In the genomic region with DNA sequence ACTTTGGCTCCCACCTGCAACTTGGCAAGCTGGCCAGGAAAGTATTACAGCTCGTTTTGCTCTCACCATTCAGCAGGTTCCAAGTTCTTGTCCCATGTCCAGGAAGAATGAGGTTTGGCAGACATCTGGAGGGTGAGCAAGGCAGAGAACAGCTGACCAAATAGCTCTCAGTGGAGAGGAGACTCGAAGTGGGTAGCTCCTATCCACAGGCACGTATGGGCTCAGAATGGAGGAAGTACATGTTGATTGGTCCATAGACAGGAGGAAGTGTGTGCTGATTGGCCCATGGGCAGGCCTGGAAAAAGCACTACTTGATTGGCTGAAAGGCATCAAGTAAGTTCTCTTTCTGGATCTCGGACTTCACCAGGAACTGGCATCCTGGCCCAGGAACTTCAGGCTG, we compare ENCODE assay signal across 23 cellular contexts. TPM values are rescaled to one million over a fixed set of nuclear protein-coding genes. Genes with fewer than 3 reads are reported as not detected.
DNase-seq lines count a peak whose midpoint lies in the region; ATAC-seq, FAIRE-seq and TF ChIP-seq lines count a peak whose summit lies in the region.
"Had no signal": no experiment of that assay in that cellular context is flagged by ENCODE, and none has a peak within 500 bp of the region (broad histone marks: within the 10 kb centered on the region; RNA-seq: fewer than 3 reads in every experiment).

No MANE protein-coding gene starts in this region.

- H3K27me3 Mint-ChIP-seq in activated T-helper 1 cell treated with anti-CD3 and anti-CD28 coated beads, Interleukin-12 subunit alpha, Interleukin-12 subunit beta, Interleukin-2, Interleukin-4 antibody, amounts not matched to agents 30 ng/mL and 10 ng/mL and 1 ng/mL, durations not matched to agents 14 hours and 24 hours and 36 hours (ENCODE audit: insufficient read depth): peaks cover 2% of the 10 kb centered on the region
- H3K27me3 Mint-ChIP-seq: activated naive CD4-positive, alpha-beta T cell treated with anti-CD3 and anti-CD28 coated beads, Interleukin-2, amount 50 U/mL, for 24 hours; natural killer cell treated with Interleukin-12 subunit alpha and Interleukin-12 subunit beta and Interleukin-15 and Interleukin-18, amount 100 ng/mL, for 72 hours had no signal

- 0% methylated on average over 3 of the region's 4 CpGs for WGBS in HepG2 (ENCODE audit: low lambda C conversion rate)
- WGBS in right lobe of liver (ENCODE audit: insufficient coverage, low coverage, low lambda C conversion rate, missing lambda C conversion rate): 43% methylated on average over 2 of the region's 4 CpGs

- H3K4me3 Mint-ChIP-seq in activated T-helper 1 cell treated with anti-CD3 and anti-CD28 coated beads, Interleukin-12 subunit alpha, Interleukin-12 subunit beta, Interleukin-2, Interleukin-4 antibody, amounts not matched to agents 30 ng/mL and 10 ng/mL and 1 ng/mL, durations not matched to agents 14 hours and 24 hours and 36 hours: no peak overlapping the region
- H3K4me3 Mint-ChIP-seq: activated CD8-positive, alpha-beta T cell treated with anti-CD3 and anti-CD28 coated beads, Interleukin-2, amount 10 ng/mL, durations not matched to agents 7 days and 5 days; activated naive CD4-positive, alpha-beta T cell treated with anti-CD3 and anti-CD28 coated beads, Interleukin-2, amount 50 U/mL, for 24 hours; activated T-cell treated with anti-CD3 and anti-CD28 coated beads, Interleukin-2, amount 50 U/mL, for 4 hours; natural killer cell treated with Interleukin-12 subunit alpha and Interleukin-12 subunit beta and Interleukin-15 and Interleukin-18, amount 100 ng/mL, for 72 hours had no signal

- H2AFZ ChIP-seq in HepG2 (ENCODE audit: low read length): no peak overlapping the region

- peaks cover 14% of the 10 kb centered on the region for H3K9me3 Mint-ChIP-seq in activated T-helper 1 cell treated with anti-CD3 and anti-CD28 coated beads, Interleukin-12 subunit alpha, Interleukin-12 subunit beta, Interleukin-2, Interleukin-4 antibody, amounts not matched to agents 30 ng/mL and 10 ng/mL and 1 ng/mL, durations not matched to agents 14 hours and 24 hours and 36 hours
- H3K9me3 Mint-ChIP-seq: activated naive CD4-positive, alpha-beta T cell treated with anti-CD3 and anti-CD28 coated beads, Interleukin-2, amount 50 U/mL, for 24 hours; activated T-cell treated with anti-CD3 and anti-CD28 coated beads, Interleukin-2, amount 50 U/mL, for 4 hours; natural killer cell treated with Interleukin-12 subunit alpha and Interleukin-12 subunit beta and Interleukin-15 and Interleukin-18, amount 100 ng/mL, for 72 hours had no signal

- no peak overlapping the region for H3K27ac Mint-ChIP-seq in activated T-helper 1 cell treated with anti-CD3 and anti-CD28 coated beads, Interleukin-12 subunit alpha, Interleukin-12 subunit beta, Interleukin-2, Interleukin-4 antibody, amounts not matched to agents 30 ng/mL and 10 ng/mL and 1 ng/mL, durations not matched to agents 14 hours and 24 hours and 36 hours
- H3K27ac Mint-ChIP-seq: activated naive CD4-positive, alpha-beta T cell treated with anti-CD3 and anti-CD28 coated beads, Interleukin-2, amount 50 U/mL, for 24 hours; natural killer cell treated with Interleukin-12 subunit alpha and Interleukin-12 subunit beta and Interleukin-15 and Interleukin-18, amount 100 ng/mL, for 72 hours had no signal

- no peaks in the 10 kb centered on the region for H4K20me1 ChIP-seq in HepG2 (ENCODE audit: insufficient read depth, low read length)

- FAIRE-seq in HepG2 (lab: Jason Lieb, UNC): peak; percentile 61
- FAIRE-seq: colon, endometrium had no signal

- no peaks in the 10 kb centered on the region for H3K36me3 ChIP-seq in HepG2 (replicated peaks in 1 of 2; ENCODE audit: control insufficient read depth in 1 of 2, insufficient read depth in 2 of 2, low read length in 2 of 2)
- no peaks in the 10 kb centered on the region for H3K36me3 ChIP-seq in right lobe of liver
- no peaks in the 10 kb centered on the region for H3K36me3 ChIP-seq in Peyer's patch

- H3K27me3 ChIP-seq in HepG2 (ENCODE audit: control insufficient read depth in 1 of 2, insufficient read depth in 2 of 2, low read length in 2 of 2) (no peaks in the 10 kb centered on the region; a peak in 1 of 5 replicates), right lobe of liver (no peaks in the 10 kb centered on the region), Peyer's patch (no peaks in the 10 kb centered on the region)
- H3K27me3 ChIP-seq: foreskin keratinocyte, SJSA1 had no signal

- H3K4me3 ChIP-seq in HepG2 (replicated peaks in 1 of 3; ENCODE audit: insufficient read depth in 1 of 3, low read depth in 2 of 3, low read length in 3 of 3) (peak overlapping the region; percentile 46 to 69 (median 62); a peak in 5 of 6 replicates), right lobe of liver (no peak overlapping the region), Peyer's patch (no peak overlapping the region)
- H3K4me3 ChIP-seq: SJSA1 had no signal

- intact Hi-C loops in HepG2 (cut with micrococcal nuclease; ENCODE audit: unreplicated experiment): loop anchor here (10.0 kb wide), 1 partner anchor 107 kb away; no protein-coding TSS in a partner anchor
- intact Hi-C loops in right lobe of liver (cut with DNase I): loop anchor here in 1 of 2 donors (5.0 kb wide), 1 partner anchor 120 kb away; a partner anchor contains a TSS
- intact Hi-C loops in activated T-helper 1 cell treated with anti-CD3 and anti-CD28 coated beads, Interleukin-12 subunit alpha, Interleukin-12 subunit beta, Interleukin-2, Interleukin-4 antibody, amounts not matched to agents 30 ng/mL and 10 ng/mL and 1 ng/mL, durations not matched to agents 14 hours and 24 hours and 36 hours (cut with micrococcal nuclease): no loop called here

- H3K9me3 ChIP-seq in HepG2 (ENCODE audit: low read length) (no peaks in the 10 kb centered on the region), right lobe of liver (peaks cover 0 to 7% (median 0%) of the 10 kb centered on the region in 4 donors), Peyer's patch (peaks cover 0 to 7% (median 0%) of the 10 kb centered on the region in 4 donors)
- H3K9me3 ChIP-seq: SJSA1 had no signal

- DNase-seq in HepG2 (ENCODE audit: low spot score): peak; percentile 81
- DNase-seq in right lobe of liver: no peak
- DNase-seq in RWPE1 (ENCODE audit: low spot score): no peak
- DNase-seq in erythroblast (lab: John Stamatoyannopoulos, UW): peak; percentile 33 to 57
- DNase-seq in OCI-M2 (lab: John Stamatoyannopoulos, UW; ENCODE audit: unreplicated experiment): no peak
- DNase-seq in Peyer's patch: no peak
- DNase-seq in activated T-helper 1 cell treated with anti-CD3 and anti-CD28 coated beads, Interleukin-12 subunit alpha, Interleukin-12 subunit beta, Interleukin-2, Interleukin-4 antibody, amounts not matched to agents 30 ng/mL and 10 ng/mL and 1 ng/mL, durations not matched to agents 14 hours and 24 hours and 36 hours (ENCODE audit: low spot score): no peak
- DNase-seq: activated CD4-positive, CD25-positive, alpha-beta regulatory T cell; activated CD8-positive, alpha-beta T cell treated with anti-CD3 and anti-CD28 coated beads, Interleukin-2, amount 10 ng/mL, durations not matched to agents 7 days and 5 days; activated T-cell treated with anti-CD3 and anti-CD28 coated beads, Interleukin-2, amount 50 U/mL, for 4 hours; DMS79; foreskin keratinocyte; NCI-H1105 treated with DMSO at 0.1 percent for 48 hours; NCI-H2107; NCI-H524 had no signal

- ATAC-seq in HepG2 (peak; percentile 62), right lobe of liver (no peak), GM19328 (IDR thresholded peaks at IDR 0.05; ENCODE audit: unreplicated experiment) (no peak)
- ATAC-seq: activated CD8-positive, alpha-beta T cell treated with anti-CD3 and anti-CD28 coated beads, Interleukin-2, amount 10 ng/mL, durations not matched to agents 7 days and 5 days; activated T-cell treated with anti-CD3 and anti-CD28 coated beads, Interleukin-2, amount 50 U/mL, for 4 hours; foreskin keratinocyte; natural killer cell treated with Interleukin-12 subunit alpha and Interleukin-12 subunit beta and Interleukin-15 and Interleukin-18, amount 100 ng/mL, for 72 hours had no signal

- in situ Hi-C loops in HepG2 (cut with HindIII; ENCODE audit: extremely low pct_ligation_motif_present, low pct_unique_long_range_greater_than_20kb): no loop called here

- CTCF ChIA-PET in HepG2 (lab: Yijun Ruan, JAX; ENCODE audit: low intra/inter-chr PET ratio, low total read pairs) (no interaction called here), RWPE1 (lab: Yijun Ruan, JAX) (no interaction called here)

- H3K4me1 Mint-ChIP-seq in activated T-helper 1 cell treated with anti-CD3 and anti-CD28 coated beads, Interleukin-12 subunit alpha, Interleukin-12 subunit beta, Interleukin-2, Interleukin-4 antibody, amounts not matched to agents 30 ng/mL and 10 ng/mL and 1 ng/mL, durations not matched to agents 14 hours and 24 hours and 36 hours (ENCODE audit: low read depth): peaks cover 33% of the 10 kb centered on the region

- H3K4me1 ChIP-seq in HepG2 (ENCODE audit: insufficient read depth, low read length): peaks cover 43% of the 10 kb centered on the region
- no peaks in the 10 kb centered on the region for H3K4me1 ChIP-seq in right lobe of liver
- peaks cover 0 to 16% (median 0%) of the 10 kb centered on the region in 4 donors for H3K4me1 ChIP-seq in Peyer's patch

- peaks cover 18% of the 10 kb centered on the region for H3K79me2 ChIP-seq in HepG2 (ENCODE audit: insufficient read depth, low read length)

- TF ChIP-seq EP300 in HepG2 (IDR thresholded peaks at IDR 0.05; ENCODE audit: low read depth in 2 of 2, low read length in 2 of 2) (no peak), HepG2 (CRISPR knock-in tag; IDR thresholded peaks at IDR 0.05; ENCODE audit: borderline replicate concordance) (no peak)

- H3K9ac ChIP-seq in HepG2 (ENCODE audit: insufficient read depth, low read depth, low read length): peak overlapping the region; percentile 49; the same call in 1 of the 2 replicates
- H3K9ac ChIP-seq: KMS-11 had no signal

- BruUV-seq in HepG2 (replicated peaks; lab: Mats Ljungman, UMichigan): no TSS peak

- POLR2A ChIA-PET in HepG2 (lab: Yijun Ruan, JAX) (interaction anchor here (0.6 to 1.6 kb wide), 11 partner anchors 12 to 156 kb away, joined by 3 to 10 read pairs (median 4); no protein-coding TSS in a partner anchor), RWPE1 (lab: Yijun Ruan, JAX; ENCODE audit: low non-redundant PET) (no interaction called here)

- H3K4me2 ChIP-seq in HepG2 (ENCODE audit: low read depth, low read length): peak overlapping the region; percentile 79
- H3K4me2 ChIP-seq: KMS-11 had no signal

- TF ChIP-seq RAD21 in HepG2 (CRISPR knock-in tag; IDR thresholded peaks at IDR 0.05): no peak

- TF ChIP-seq CTCF in HepG2 (CRISPR knock-in tag; IDR thresholded peaks at IDR 0.05) (no peak), right lobe of liver (IDR thresholded peaks at IDR 0.05) (no peak), RWPE1 (conservative IDR thresholded peaks at IDR 0.05; ENCODE audit: low read depth) (no peak), Peyer's patch (IDR thresholded peaks at IDR 0.05) (no peak)

- TF ChIP-seq POLR2A in HepG2 (IDR thresholded peaks at IDR 0.05; ENCODE audit: insufficient read depth in 1 of 2, low read depth in 2 of 2, low read length in 2 of 2) (no peak; a peak in 2 of 4 replicates), right lobe of liver (IDR thresholded peaks at IDR 0.05) (no peak), erythroblast (IDR thresholded peaks at IDR 0.05; ENCODE audit: low read length) (no peak), Peyer's patch (IDR thresholded peaks at IDR 0.05) (no peak)

- H3K27ac ChIP-seq in HepG2 (ENCODE audit: extremely low read length, insufficient read depth, low read length) (no peak overlapping the region), right lobe of liver (no peak overlapping the region), RWPE1 (peak overlapping the region; percentile 12; the same call in 1 of the 2 replicates), Peyer's patch (no peak overlapping the region)
- H3K27ac ChIP-seq: C4-2B, foreskin keratinocyte, KMS-11, SJSA1 had no signal

- peaks cover 8% of the 10 kb centered on the region for H3K36me3 Mint-ChIP-seq in activated T-helper 1 cell treated with anti-CD3 and anti-CD28 coated beads, Interleukin-12 subunit alpha, Interleukin-12 subunit beta, Interleukin-2, Interleukin-4 antibody, amounts not matched to agents 30 ng/mL and 10 ng/mL and 1 ng/mL, durations not matched to agents 14 hours and 24 hours and 36 hours (ENCODE audit: low read depth)
- H3K36me3 Mint-ChIP-seq: activated naive CD4-positive, alpha-beta T cell treated with anti-CD3 and anti-CD28 coated beads, Interleukin-2, amount 50 U/mL, for 24 hours; natural killer cell treated with Interleukin-12 subunit alpha and Interleukin-12 subunit beta and Interleukin-15 and Interleukin-18, amount 100 ng/mL, for 72 hours had no signal

RNA-seq across cellular contexts. Expression of a gene that starts 3.0 kb away (rescaled TPM):
- total RNA-seq in HepG2 (2016; rRNA removed; fragmentation: Illumina TruSeq; extraction: Trizol) (30.7 and 46.3 TPM in 2 replicates), right lobe of liver (1 to 10 TPM; 2.7 to 4.8 (median 4.2) TPM), Peyer's patch (10 to 100 TPM in 1 of 4 donors, 1 to 10 TPM in 3; 3.9 to 14.0 (median 5.8) TPM)
- total RNA-seq in HepG2 (2016; cell fraction: cytosol; rRNA removed; fragmentation: Illumina TruSeq; extraction: Trizol; ENCODE audit: low read depth): 4.3 and 4.9 TPM in 2 replicates
- total RNA-seq in HepG2 (2016; cell fraction: insoluble cytoplasmic fraction; rRNA removed; fragmentation: Illumina TruSeq; extraction: Trizol): 31.3 and 48.9 TPM in 2 replicates
- total RNA-seq in HepG2 (2016; cell fraction: membrane; rRNA removed; fragmentation: Illumina TruSeq; extraction: Trizol): 10.3 and 10.6 TPM in 2 replicates
- 33.8 and 35.6 TPM in 2 replicates for total RNA-seq in HepG2 (2016; cell fraction: nucleus; rRNA removed; fragmentation: Illumina TruSeq; extraction: Trizol)
- polyA plus RNA-seq in HepG2 (2011; rRNA removed): 10.4 and 15.1 TPM in 2 replicates
- polyA plus RNA-seq in HepG2 (2011; cell fraction: cytosol; rRNA removed): 10.6 and 12.1 TPM in 2 replicates
- 14.6 and 15.9 TPM in 2 replicates for polyA plus RNA-seq in HepG2 (2011; cell fraction: nucleus; rRNA removed)
- 9.7 and 17.7 TPM in 2 replicates for polyA plus RNA-seq in HepG2 (2012)
- 0.87 and 1.1 TPM in 2 replicates for polyA plus RNA-seq in HepG2 (2016; cell fraction: cytosol; fragmentation: Illumina TruSeq; extraction: Trizol; ENCODE audit: low read depth)
- polyA plus RNA-seq in HepG2 (2016; cell fraction: insoluble cytoplasmic fraction; fragmentation: Illumina TruSeq; extraction: Trizol; ENCODE audit: low read depth): 41.4 and 43.6 TPM in 2 replicates
- polyA plus RNA-seq in HepG2 (2016; cell fraction: membrane; fragmentation: Illumina TruSeq; extraction: Trizol; ENCODE audit: low read depth): 3.0 and 3.9 TPM in 2 replicates
- 40.5 and 41.8 TPM in 2 replicates for polyA plus RNA-seq in HepG2 (2016; cell fraction: nucleus; fragmentation: Illumina TruSeq; extraction: Trizol; ENCODE audit: insufficient read depth, low read depth)
- 50.3 and 124 TPM in 2 replicates for polyA minus RNA-seq in HepG2 (2011; rRNA and poly(A)+ RNA removed; ENCODE audit: low replicate concordance)
- polyA minus RNA-seq in HepG2 (2011; cell fraction: cytosol; rRNA and poly(A)+ RNA removed): 9.1 and 16.4 TPM in 2 replicates
- 27.6 and 33.7 TPM in 2 replicates for polyA minus RNA-seq in HepG2 (2011; cell fraction: nucleus; rRNA and poly(A)+ RNA removed)
- total RNA-seq in activated T-helper 1 cell treated with anti-CD3 and anti-CD28 coated beads, Interleukin-12 subunit alpha, Interleukin-12 subunit beta, Interleukin-2, Interleukin-4 antibody, amounts not matched to agents 30 ng/mL and 10 ng/mL and 1 ng/mL, durations not matched to agents 14 hours and 24 hours and 36 hours: 76.5 and 86.9 TPM in 2 replicates

Comparison
In these comparisons a context has a peak if more than half of its experiments do, and no peak if none do; other contexts are left out.
1. DNase-seq: peak in HepG2 (single experiment) and erythroblast (2 of 2); none in right lobe of liver (0 of 3), RWPE1 (single experiment), OCI-M2 (single experiment), Peyer's patch (0 of 3) and activated T-helper 1 cell treated with anti-CD3 and anti-CD28 coated beads, Interleukin-12 subunit alpha, Interleukin-12 subunit beta, Interleukin-2, Interleukin-4 antibody, amounts not matched to agents 30 ng/mL and 10 ng/mL and 1 ng/mL, durations not matched to agents 14 hours and 24 hours and 36 hours (single experiment).
2. H3K4me3 ChIP-seq: peak in HepG2 (3 of 3); none in right lobe of liver (0 of 3) and Peyer's patch (0 of 4).